ENCODE assay signal across 1 cellular context in genomic region chr4:168777277-168777965, GRCh38.
TF ChIP-seq lines count a peak whose summit lies in the region.

No MANE protein-coding gene starts in this region.

TF ChIP-seq in endothelial cell of umbilical vein, 7 proteins besides CTCF, POLR2A, EP300 and RAD21:
- TF ChIP-seq POLR2AphosphoS5 (IDR thresholded peaks at IDR 0.05; ENCODE audit: insufficient read depth, low read depth, low read length) (no peak), GATA2 (IDR thresholded peaks at IDR 0.05; ENCODE audit: insufficient read depth, insufficient read length, low read depth, low read length) (no peak), EZH2 (IDR thresholded peaks at IDR 0.05; ENCODE audit: borderline replicate concordance, low read depth, low read length, severe bottlenecking) (no peak), FOS (IDR thresholded peaks at IDR 0.05; ENCODE audit: borderline replicate concordance, insufficient read depth, low read length) (no peak), JUN (IDR thresholded peaks at IDR 0.05; ENCODE audit: borderline replicate concordance, insufficient read depth, insufficient read length, low read depth) (no peak), MYC (IDR thresholded peaks at IDR 0.05; ENCODE audit: low read depth, low read length) (no peak)
- TF ChIP-seq, protein P1, sequence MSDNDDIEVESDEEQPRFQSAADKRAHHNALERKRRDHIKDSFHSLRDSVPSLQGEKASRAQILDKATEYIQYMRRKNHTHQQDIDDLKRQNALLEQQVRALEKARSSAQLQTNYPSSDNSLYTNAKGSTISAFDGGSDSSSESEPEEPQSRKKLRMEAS (IDR thresholded peaks at IDR 0.05; ENCODE audit: insufficient read depth, insufficient read length), result no peak
